In genomic region chr5:38099205-38100144, GRCh38 we compare ENCODE assay signal across 2 cellular contexts.
TF ChIP-seq lines count a peak whose summit lies in the region.

No MANE protein-coding gene starts in this region.

TF ChIP-seq in GM23338, 12 proteins besides CTCF, POLR2A, EP300 and RAD21 (continued from another document):
- TF ChIP-seq ZNF462 (CRISPR knock-in tag; IDR thresholded peaks at IDR 0.05), result no peak
- TF ChIP-seq STAT1 (IDR thresholded peaks at IDR 0.05; ENCODE audit: unreplicated experiment), result no peak
- TF ChIP-seq ZNF114 (CRISPR knock-in tag; IDR thresholded peaks at IDR 0.05), result no peak

TF ChIP-seq in K562, 482 proteins besides CTCF, POLR2A, EP300 and RAD21 (continued from another document):
- TF ChIP-seq CREB3 (tag; conservative IDR thresholded peaks at IDR 0.05; ENCODE audit: low read depth) (0 out of 2 replicates have a peak, but pooled peaks have one; percentile 62), NR4A1 (CRISPR knock-in tag; IDR thresholded peaks at IDR 0.05) (no peak), NR4A1 (tag; IDR thresholded peaks at IDR 0.05) (peak; percentile 76), TCF3 (CRISPR knock-in tag; IDR thresholded peaks at IDR 0.05) (no peak), SLC30A9 (CRISPR knock-in tag; IDR thresholded peaks at IDR 0.05) (no peak), CGGBP1 (CRISPR knock-in tag; IDR thresholded peaks at IDR 0.05) (no peak), ZBTB1 (CRISPR knock-in tag; IDR thresholded peaks at IDR 0.05; ENCODE audit: borderline replicate concordance, low read depth) (no peak), CREBBP (IDR thresholded peaks at IDR 0.05; ENCODE audit: low read depth, low read length) (no peak), HMG20B (CRISPR knock-in tag; IDR thresholded peaks at IDR 0.05) (no peak), NFIX (CRISPR knock-in tag; IDR thresholded peaks at IDR 0.05; ENCODE audit: low read depth) (no peak), SRF (CRISPR knock-in tag; IDR thresholded peaks at IDR 0.05) (peak in 1 of 2 experiments; percentile 89; a peak in 2 of 4 replicates), TEAD1 (CRISPR knock-in tag; IDR thresholded peaks at IDR 0.05) (no peak), ZNF740 (CRISPR knock-in tag; IDR thresholded peaks at IDR 0.05) (no peak), ZNF740 (tag; IDR thresholded peaks at IDR 0.05) (peak in 1 of 2 experiments; percentile 67; a peak in 1 of 4 replicates), ZNF696 (CRISPR knock-in tag; conservative IDR thresholded peaks at IDR 0.05) (no peak), ZNF146 (CRISPR knock-in tag; IDR thresholded peaks at IDR 0.05; ENCODE audit: unreplicated experiment) (no peak), SMAD3 (CRISPR knock-in tag; conservative IDR thresholded peaks at IDR 0.05) (no peak), ZNF23 (CRISPR knock-in tag; IDR thresholded peaks at IDR 0.05) (no peak)
